In genomic region chr12:28930704-28931103, GRCh38 we compare ENCODE assay signal across 30 cellular contexts.
"Had no signal": no experiment of that assay in that cellular context is flagged by ENCODE, and none has a peak within 500 bp of the region (broad histone marks: within the 10 kb centered on the region; RNA-seq: fewer than 3 reads in every experiment).

No MANE protein-coding gene starts in this region.

- H3K4me1 ChIP-seq: ascending aorta had no signal

- DNase-seq: activated B cell treated with CpG ODN at 0.5 μM for 24 hours; activated CD4-positive, alpha-beta memory T cell treated with anti-CD3 and anti-CD28 coated beads, Interleukin-2, amount 10 ng/mL, durations not matched to agents 7 days and 5 days; activated CD4-positive, alpha-beta T cell treated with anti-CD3 and anti-CD28 coated beads for 48 hours; activated CD4-positive, alpha-beta T cell treated with anti-CD3 and anti-CD28 coated beads, Interleukin-2, amount 10 ng/mL, durations not matched to agents 7 days and 5 days; activated CD4-positive, alpha-beta T cell treated with anti-CD3 and anti-CD28 coated beads, Interleukin-2, amount 50 U/mL, for 48 hours; activated CD4-positive, CD25-positive, alpha-beta regulatory T cell treated with anti-CD3 and anti-CD28 coated beads, Interleukin-2, amount 50 U/mL, for 72 hours; activated CD8-positive, alpha-beta memory T cell treated with anti-CD3 and anti-CD28 coated beads for 24 hours; activated CD8-positive, alpha-beta memory T cell treated with anti-CD3 and anti-CD28 coated beads, Interleukin-2, amount 10 ng/mL, durations not matched to agents 7 days and 5 days; activated CD8-positive, alpha-beta memory T cell treated with anti-CD3 and anti-CD28 coated beads, Interleukin-2, amount 50 U/mL, for 48 hours; activated CD8-positive, alpha-beta T cell treated with anti-CD3 and anti-CD28 coated beads, Interleukin-2, amount 10 ng/mL, durations not matched to agents 7 days and 5 days; activated effector memory CD4-positive, alpha-beta T cell treated with Interleukin-2 at 50 U/mL for 16 hours; activated gamma-delta T cell; activated naive CD4-positive, alpha-beta T cell treated with anti-CD3 and anti-CD28 coated beads, Interleukin-2, amount 10 ng/mL, durations not matched to agents 7 days and 5 days; activated naive CD4-positive, alpha-beta T cell treated with Interleukin-2 at 50 U/mL for 16 hours; activated naive CD8-positive, alpha-beta T cell treated with anti-CD3 and anti-CD28 coated beads, Interleukin-2, amount 10 ng/mL, durations not matched to agents 7 days and 5 days; activated naive CD8-positive, alpha-beta T cell treated with anti-CD3 and anti-CD28 coated beads, Interleukin-2, amount 50 U/mL, for 24 hours; activated T-cell treated with anti-CD3 and anti-CD28 coated beads, Interleukin-2, amount 50 U/mL, for 24 hours; activated T-cell treated with anti-CD3 and anti-CD28 coated beads, Interleukin-2, amount 50 U/mL, for 48 hours; amygdala; anterior cingulate cortex; caudate nucleus; cerebellar nuclear complex; T-helper 1 cell; T-helper 2 cell; T-helper 9 cell had no signal

- ATAC-seq: activated CD8-positive, alpha-beta memory T cell treated with anti-CD3 and anti-CD28 coated beads, Interleukin-2, amount 10 ng/mL, durations not matched to agents 7 days and 5 days; activated CD8-positive, alpha-beta T cell treated with anti-CD3 and anti-CD28 coated beads, Interleukin-2, amount 10 ng/mL, durations not matched to agents 7 days and 5 days; activated naive CD8-positive, alpha-beta T cell treated with anti-CD3 and anti-CD28 coated beads, Interleukin-2, amount 50 U/mL, for 24 hours had no signal

- H3K27me3 ChIP-seq: ascending aorta, cardiac muscle cell had no signal

- H3K27ac ChIP-seq: ascending aorta, cardiac muscle cell, VCaP had no signal

- H3K36me3 ChIP-seq: ascending aorta, cardiac muscle cell had no signal

- H3K4me3 ChIP-seq: ascending aorta, cardiac muscle cell had no signal

- FAIRE-seq: bronchial epithelial cell, TTC549 had no signal

- H3K9me3 ChIP-seq: ascending aorta had no signal
